1 cellular context compared by ENCODE assay signal in the genomic region with DNA sequence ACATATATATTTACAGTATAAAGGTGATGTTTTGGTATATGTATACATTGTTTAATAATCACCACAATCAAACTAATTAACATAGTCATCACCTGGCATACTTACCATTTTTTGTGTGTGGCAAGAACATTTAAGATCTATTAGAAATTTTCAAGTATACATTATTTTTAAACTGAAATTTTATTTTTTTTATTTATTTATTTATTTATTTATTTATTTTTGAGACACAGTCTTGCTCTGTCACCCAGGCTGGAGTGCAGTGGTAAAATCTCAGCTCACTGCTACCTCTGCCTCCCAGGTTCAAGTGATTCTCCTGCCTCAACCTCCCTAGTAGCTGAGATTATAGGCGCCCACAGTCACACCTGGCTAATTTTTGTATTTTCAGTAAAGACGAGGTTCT.
A peak's percentile ranks its signal among the peaks of the same experiment; 100 is the strongest.
TF ChIP-seq lines count a peak whose summit lies in the region.

No MANE protein-coding gene starts in this region.

TF ChIP-seq in HEK293, 187 proteins besides CTCF, POLR2A, EP300 and RAD21 (continued from another document):
- TF ChIP-seq, protein P1, sequence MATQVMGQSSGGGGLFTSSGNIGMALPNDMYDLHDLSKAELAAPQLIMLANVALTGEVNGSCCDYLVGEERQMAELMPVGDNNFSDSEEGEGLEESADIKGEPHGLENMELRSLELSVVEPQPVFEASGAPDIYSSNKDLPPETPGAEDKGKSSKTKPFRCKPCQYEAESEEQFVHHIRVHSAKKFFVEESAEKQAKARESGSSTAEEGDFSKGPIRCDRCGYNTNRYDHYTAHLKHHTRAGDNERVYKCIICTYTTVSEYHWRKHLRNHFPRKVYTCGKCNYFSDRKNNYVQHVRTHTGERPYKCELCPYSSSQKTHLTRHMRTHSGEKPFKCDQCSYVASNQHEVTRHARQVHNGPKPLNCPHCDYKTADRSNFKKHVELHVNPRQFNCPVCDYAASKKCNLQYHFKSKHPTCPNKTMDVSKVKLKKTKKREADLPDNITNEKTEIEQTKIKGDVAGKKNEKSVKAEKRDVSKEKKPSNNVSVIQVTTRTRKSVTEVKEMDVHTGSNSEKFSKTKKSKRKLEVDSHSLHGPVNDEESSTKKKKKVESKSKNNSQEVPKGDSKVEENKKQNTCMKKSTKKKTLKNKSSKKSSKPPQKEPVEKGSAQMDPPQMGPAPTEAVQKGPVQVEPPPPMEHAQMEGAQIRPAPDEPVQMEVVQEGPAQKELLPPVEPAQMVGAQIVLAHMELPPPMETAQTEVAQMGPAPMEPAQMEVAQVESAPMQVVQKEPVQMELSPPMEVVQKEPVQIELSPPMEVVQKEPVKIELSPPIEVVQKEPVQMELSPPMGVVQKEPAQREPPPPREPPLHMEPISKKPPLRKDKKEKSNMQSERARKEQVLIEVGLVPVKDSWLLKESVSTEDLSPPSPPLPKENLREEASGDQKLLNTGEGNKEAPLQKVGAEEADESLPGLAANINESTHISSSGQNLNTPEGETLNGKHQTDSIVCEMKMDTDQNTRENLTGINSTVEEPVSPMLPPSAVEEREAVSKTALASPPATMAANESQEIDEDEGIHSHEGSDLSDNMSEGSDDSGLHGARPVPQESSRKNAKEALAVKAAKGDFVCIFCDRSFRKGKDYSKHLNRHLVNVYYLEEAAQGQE (tag by site-specific recombination; IDR thresholded peaks at IDR 0.05), result 0 out of 2 replicates have a peak, but pooled peaks have one; percentile 28
- TF ChIP-seq, protein P2, sequence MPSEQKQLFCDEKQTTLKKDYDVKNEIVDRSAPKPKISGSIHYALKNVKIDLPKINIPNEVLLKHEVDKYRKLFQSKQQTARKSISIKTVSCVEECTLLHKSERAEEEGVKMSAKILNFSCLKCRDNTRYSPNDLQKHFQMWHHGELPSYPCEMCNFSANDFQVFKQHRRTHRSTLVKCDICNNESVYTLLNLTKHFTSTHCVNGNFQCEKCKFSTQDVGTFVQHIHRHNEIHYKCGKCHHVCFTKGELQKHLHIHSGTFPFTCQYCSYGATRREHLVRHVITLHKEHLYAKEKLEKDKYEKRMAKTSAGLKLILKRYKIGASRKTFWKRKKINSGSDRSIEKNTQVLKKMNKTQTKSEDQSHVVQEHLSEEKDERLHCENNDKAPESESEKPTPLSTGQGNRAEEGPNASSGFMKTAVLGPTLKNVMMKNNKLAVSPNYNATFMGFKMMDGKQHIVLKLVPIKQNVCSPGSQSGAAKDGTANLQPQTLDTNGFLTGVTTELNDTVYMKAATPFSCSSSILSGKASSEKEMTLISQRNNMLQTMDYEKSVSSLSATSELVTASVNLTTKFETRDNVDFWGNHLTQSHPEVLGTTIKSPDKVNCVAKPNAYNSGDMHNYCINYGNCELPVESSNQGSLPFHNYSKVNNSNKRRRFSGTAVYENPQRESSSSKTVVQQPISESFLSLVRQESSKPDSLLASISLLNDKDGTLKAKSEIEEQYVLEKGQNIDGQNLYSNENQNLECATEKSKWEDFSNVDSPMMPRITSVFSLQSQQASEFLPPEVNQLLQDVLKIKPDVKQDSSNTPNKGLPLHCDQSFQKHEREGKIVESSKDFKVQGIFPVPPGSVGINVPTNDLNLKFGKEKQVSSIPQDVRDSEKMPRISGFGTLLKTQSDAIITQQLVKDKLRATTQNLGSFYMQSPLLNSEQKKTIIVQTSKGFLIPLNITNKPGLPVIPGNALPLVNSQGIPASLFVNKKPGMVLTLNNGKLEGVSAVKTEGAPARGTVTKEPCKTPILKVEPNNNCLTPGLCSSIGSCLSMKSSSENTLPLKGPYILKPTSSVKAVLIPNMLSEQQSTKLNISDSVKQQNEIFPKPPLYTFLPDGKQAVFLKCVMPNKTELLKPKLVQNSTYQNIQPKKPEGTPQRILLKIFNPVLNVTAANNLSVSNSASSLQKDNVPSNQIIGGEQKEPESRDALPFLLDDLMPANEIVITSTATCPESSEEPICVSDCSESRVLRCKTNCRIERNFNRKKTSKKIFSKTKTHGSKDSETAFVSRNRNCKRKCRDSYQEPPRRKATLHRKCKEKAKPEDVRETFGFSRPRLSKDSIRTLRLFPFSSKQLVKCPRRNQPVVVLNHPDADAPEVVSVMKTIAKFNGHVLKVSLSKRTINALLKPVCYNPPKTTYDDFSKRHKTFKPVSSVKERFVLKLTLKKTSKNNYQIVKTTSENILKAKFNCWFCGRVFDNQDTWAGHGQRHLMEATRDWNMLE (tag by site-specific recombination; conservative IDR thresholded peaks at IDR 0.05; ENCODE audit: low read depth), result peak; percentile 79
